ENCODE assay signal across 8 cellular contexts in genomic region chr9:76905661-76905983, GRCh38. TPM values are rescaled to one million over a fixed set of nuclear protein-coding genes. Genes with fewer than 3 reads are reported as not detected.
DNase-seq lines count a peak whose midpoint lies in the region; ATAC-seq and TF ChIP-seq lines count a peak whose summit lies in the region.

No MANE protein-coding gene starts in this region.

- H3K4me1 ChIP-seq in HUES6 (ENCODE audit: control insufficient read depth, insufficient read depth, low read length) (peaks cover 23% of the 10 kb centered on the region), smooth muscle cell (ENCODE audit: low read depth) (peaks cover 6% of the 10 kb centered on the region)

- H3K36me3 ChIP-seq in HUES6 (ENCODE audit: control insufficient read depth, insufficient read depth, low read length): no peaks in the 10 kb centered on the region
- H3K36me3 ChIP-seq in smooth muscle cell (ENCODE audit: low read depth): no peaks in the 10 kb centered on the region

- H3F3A ChIP-seq in smooth muscle cell (ENCODE audit: low read depth): no peaks in the 10 kb centered on the region

- H3K27ac ChIP-seq in HUES6 (ENCODE audit: low read depth, low read length) (no peak overlapping the region; the same call in 1 of the 2 replicates), smooth muscle cell (ENCODE audit: low read depth) (no peak overlapping the region)

- H3K27me3 ChIP-seq in HUES6 (ENCODE audit: control insufficient read depth, insufficient read depth, low read length) (peaks cover 46% of the 10 kb centered on the region), smooth muscle cell (ENCODE audit: low read depth) (peaks cover 91% of the 10 kb centered on the region)

- in situ Hi-C loops in astrocyte of the spinal cord (cut with HindIII; ENCODE audit: low sequenced_read_pairs): no loop called here

- DNase-seq in astrocyte of the spinal cord (ENCODE audit: low read depth, low spot score) (no peak), smooth muscle cell (lab: John Stamatoyannopoulos, UW; ENCODE audit: unreplicated experiment) (no peak), SKM-1 (lab: John Stamatoyannopoulos, UW; ENCODE audit: unreplicated experiment) (no peak)
- DNase-seq in activated CD8-positive, alpha-beta memory T cell treated with anti-CD3 and anti-CD28 coated beads for 24 hours: no peak

- peak overlapping the region; percentile 5 for H2AFZ ChIP-seq in smooth muscle cell (ENCODE audit: low read depth)

- H3K4me3 ChIP-seq in HUES6 (ENCODE audit: low read depth, low read length) (peak overlapping the region; percentile 79), astrocyte of the spinal cord (ENCODE audit: low read depth, low read length) (peak overlapping the region; percentile 55), iPS-18c (ENCODE audit: insufficient read depth, low read depth, low read length) (peak overlapping the region; percentile 67), smooth muscle cell (peak overlapping the region; percentile 49)

- no peak for TF ChIP-seq CTCF in astrocyte of the spinal cord (IDR thresholded peaks at IDR 0.05; ENCODE audit: low read depth, low read length)
- TF ChIP-seq CTCF in smooth muscle cell (IDR thresholded peaks at IDR 0.05; ENCODE audit: borderline replicate concordance, insufficient read depth, poor library complexity, severe bottlenecking): no peak

- H3K4me2 ChIP-seq in smooth muscle cell: peak overlapping the region; percentile 80

- H3K9me3 ChIP-seq in HUES6 (ENCODE audit: control insufficient read depth, insufficient read depth, low read depth, low read length) (no peaks in the 10 kb centered on the region), iPS-18c (ENCODE audit: control insufficient read depth, insufficient read depth, low read length) (no peaks in the 10 kb centered on the region), smooth muscle cell (replicated peaks; ENCODE audit: low read depth) (no peaks in the 10 kb centered on the region)

- H3K9ac ChIP-seq in HUES6 (ENCODE audit: low read length) (peak overlapping the region; percentile 77), smooth muscle cell (ENCODE audit: low read depth) (no peak overlapping the region)

- H3K79me2 ChIP-seq in smooth muscle cell (ENCODE audit: low read depth): no peaks in the 10 kb centered on the region

- WGBS in smooth muscle cell (ENCODE audit: low lambda C conversion rate): 2% methylated on average over 13 of the region's 13 CpGs

- H4K20me1 ChIP-seq in smooth muscle cell (ENCODE audit: low read depth): no peaks in the 10 kb centered on the region

- no peak for ATAC-seq in HG02678 (IDR thresholded peaks at IDR 0.05; ENCODE audit: unreplicated experiment)
- ATAC-seq in HG03378 (IDR thresholded peaks at IDR 0.05; ENCODE audit: unreplicated experiment): no peak

RNA-seq across cellular contexts. Expression of gene PRUNE2, which starts 0.3 kb away (rescaled TPM):
- 1.2 and 1.9 TPM in 2 replicates for total RNA-seq in smooth muscle cell
- 0.79 and 1.0 TPM in 2 replicates for polyA plus RNA-seq in smooth muscle cell
